In the genomic region with DNA sequence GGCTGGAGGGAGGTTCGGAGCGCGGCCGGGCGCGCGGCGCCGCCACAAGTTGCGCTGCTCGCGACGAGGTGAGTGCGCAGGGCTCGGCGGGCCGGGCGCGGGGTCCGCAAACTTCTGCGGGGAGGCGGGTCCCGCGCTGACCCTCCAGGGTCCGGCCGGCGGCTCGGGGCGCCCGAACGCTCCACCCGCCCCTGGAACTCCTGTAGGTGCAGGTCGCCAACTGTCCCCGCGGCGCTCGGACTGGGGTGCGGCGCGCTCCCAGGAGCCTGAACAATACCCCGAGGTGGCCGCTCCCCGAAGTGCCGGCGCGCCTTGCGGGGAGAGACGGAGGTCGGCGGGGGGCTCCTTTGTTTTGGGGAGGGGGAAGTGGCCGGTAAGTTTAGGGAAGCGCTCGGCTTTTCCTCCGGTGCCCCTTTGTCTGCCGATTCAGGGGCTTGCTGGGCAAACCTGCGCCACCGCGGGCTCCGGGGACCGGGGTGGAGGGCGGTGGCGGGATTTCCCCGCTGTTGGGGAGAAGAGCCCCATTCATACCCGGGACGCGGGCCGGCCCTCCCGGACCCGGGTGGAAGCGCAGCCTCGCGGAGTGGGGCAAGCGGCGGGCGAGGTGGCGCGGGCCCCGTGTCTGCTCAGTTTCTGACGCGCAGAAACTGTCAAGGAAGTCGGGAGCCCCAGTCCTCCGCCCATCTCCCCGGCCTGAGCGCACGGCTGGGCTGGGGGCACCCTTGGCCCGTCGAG, we compare ENCODE assay signal across 8 cellular contexts. TPM values are rescaled to one million over a fixed set of nuclear protein-coding genes. Genes with fewer than 3 reads are reported as not detected.
DNase-seq lines count a peak whose midpoint lies in the region; ATAC-seq and TF ChIP-seq lines count a peak whose summit lies in the region.

No MANE protein-coding gene starts in this region.

- H3K9ac ChIP-seq in MM.1S (ENCODE audit: low read length), result peak overlapping the region; percentile 91

- H3F3A ChIP-seq in MM.1S (ENCODE audit: insufficient read depth, low read length), result peaks cover 14% of the 10 kb centered on the region; the same call in 1 of the 2 replicates

- no peaks in the 10 kb centered on the region for H3K27me3 Mint-ChIP-seq in activated T-helper 17 cell treated with anti-CD3 and anti-CD28 coated beads, Interleukin-2, amount 50 U/mL, for 72 hours

- H3K4me3 Mint-ChIP-seq in activated T-helper 17 cell treated with anti-CD3 and anti-CD28 coated beads, Interleukin-2, amount 50 U/mL, for 72 hours, result peak overlapping the region; percentile 71

- H3K27ac ChIP-seq in MM.1S (ENCODE audit: low read length) (peak overlapping the region; percentile 60), psoas muscle (peak overlapping the region; percentile 73)

- no peaks in the 10 kb centered on the region for H4K20me1 ChIP-seq in MM.1S (ENCODE audit: insufficient read depth, low read length)

- H3K27ac Mint-ChIP-seq in activated T-helper 17 cell treated with anti-CD3 and anti-CD28 coated beads, Interleukin-2, amount 50 U/mL, for 72 hours, result no peak overlapping the region

- no peak for TF ChIP-seq CTCF in MM.1S (IDR thresholded peaks at IDR 0.05; ENCODE audit: low read length)
- no peak for TF ChIP-seq CTCF in psoas muscle (IDR thresholded peaks at IDR 0.05)

- peak overlapping the region; percentile 39; the same call in 1 of the 2 replicates for H3K4me2 ChIP-seq in MM.1S (ENCODE audit: low read depth, low read length)

- H2AFZ ChIP-seq in MM.1S (ENCODE audit: low read length), result no peak overlapping the region

- no peaks in the 10 kb centered on the region for H3K27me3 ChIP-seq in MM.1S (replicated peaks; ENCODE audit: insufficient read depth, low read length)
- H3K27me3 ChIP-seq in psoas muscle (ENCODE audit: insufficient read depth in 3 of 3, low read length in 2 of 3), result peaks cover 0 to 24% (median 0%) of the 10 kb centered on the region in 3 donors

- ATAC-seq in GM19455 (IDR thresholded peaks at IDR 0.05; ENCODE audit: unreplicated experiment) (peak; percentile 20), psoas muscle (peak in 2 of 4 donors; percentile 9 to 30), HG03097 (IDR thresholded peaks at IDR 0.05; ENCODE audit: low FRiP score, unreplicated experiment) (no peak)
- peak; percentile 44 for ATAC-seq in activated T-helper 17 cell treated with anti-CD3 and anti-CD28 coated beads, Interleukin-2, amount 50 U/mL, for 72 hours (replicated peaks)

- intact Hi-C loops in psoas muscle (cut with DNase I), result loop anchor here (10.0 kb wide), 3 partner anchors 89 to 239 kb away; no protein-coding TSS in a partner anchor

- H3K9me2 ChIP-seq in MM.1S (replicated peaks; ENCODE audit: insufficient read depth, low read length), result no peaks in the 10 kb centered on the region

- peaks cover 29% of the 10 kb centered on the region for H3K36me3 Mint-ChIP-seq in activated T-helper 17 cell treated with anti-CD3 and anti-CD28 coated beads, Interleukin-2, amount 50 U/mL, for 72 hours (ENCODE audit: low read depth)

- H3K4me3 ChIP-seq in MM.1S (ENCODE audit: low read length) (peak overlapping the region; percentile 57), psoas muscle (peak overlapping the region; percentile 80)

- H3K36me3 ChIP-seq in MM.1S (replicated peaks; ENCODE audit: insufficient read depth, low read length), result no peaks in the 10 kb centered on the region
- no peaks in the 10 kb centered on the region for H3K36me3 ChIP-seq in psoas muscle (ENCODE audit: insufficient read depth in 1 of 2, low read depth in 1 of 2)

- DNase-seq in AG08395 (ENCODE audit: low spot score) (peak; percentile 9), MM.1S (peak; percentile 27), germinal center (ENCODE audit: low spot score) (peak; percentile 14), psoas muscle (peak; percentile 31 to 58), DMS153 (lab: John Stamatoyannopoulos, UW) (no peak)

- H3K4me1 ChIP-seq in MM.1S (ENCODE audit: low read length) (peaks cover 25% of the 10 kb centered on the region), psoas muscle (peaks cover 9% of the 10 kb centered on the region)

- peaks cover 11% of the 10 kb centered on the region for H3K4me1 Mint-ChIP-seq in activated T-helper 17 cell treated with anti-CD3 and anti-CD28 coated beads, Interleukin-2, amount 50 U/mL, for 72 hours

- 0 to 2% (median 0%) methylated on average over 13 to 83 of the region's 87 CpGs for WGBS in psoas muscle, 3 donors

- no peaks in the 10 kb centered on the region for H3K9me3 ChIP-seq in MM.1S (replicated peaks; ENCODE audit: insufficient read depth, low read length)
- no peaks in the 10 kb centered on the region for H3K9me3 ChIP-seq in psoas muscle

- H3K79me2 ChIP-seq in MM.1S (ENCODE audit: low read length), result peaks cover 49% of the 10 kb centered on the region

- H3K9me3 Mint-ChIP-seq in activated T-helper 17 cell treated with anti-CD3 and anti-CD28 coated beads, Interleukin-2, amount 50 U/mL, for 72 hours, result no peaks in the 10 kb centered on the region

RNA-seq across cellular contexts. Expression of a gene that starts 0.7 kb away (rescaled TPM):
- total RNA-seq in activated T-helper 17 cell treated with anti-CD3 and anti-CD28 coated beads, Interleukin-2, amount 50 U/mL, for 72 hours, result 10 to 100 TPM in 1 of 2 donors, 1 to 10 TPM in 1; 8.0 to 18.6 TPM
- 10 to 100 TPM in 1 of 4 donors, 1 to 10 TPM in 3; 7.1 to 17.6 (median 8.0) TPM for total RNA-seq in psoas muscle
- polyA plus RNA-seq in psoas muscle, result 1 to 10 TPM; 2.0 to 8.0 (median 3.4) TPM
